ENCODE assay signal across 19 cellular contexts in the genomic region with DNA sequence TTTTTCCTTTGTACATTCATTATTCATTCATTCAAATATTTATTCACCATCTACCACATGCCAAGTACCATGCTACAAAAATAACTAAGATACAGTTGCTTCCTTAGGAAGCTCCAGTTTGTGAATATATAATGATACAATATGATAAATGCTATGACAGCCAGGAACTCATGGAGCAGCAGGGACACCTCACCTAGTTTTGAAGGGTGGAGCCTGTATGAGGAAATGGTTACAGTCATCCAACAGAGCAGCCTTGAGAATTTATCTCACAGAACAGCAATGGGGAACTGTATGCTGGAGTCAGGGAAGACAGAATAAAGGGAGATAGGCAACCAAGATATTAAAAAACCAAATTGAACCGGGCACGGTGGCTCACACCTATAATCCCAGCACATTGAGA.
DNase-seq lines count a peak whose midpoint lies in the region; ATAC-seq and TF ChIP-seq lines count a peak whose summit lies in the region.
"Had no signal": no experiment of that assay in that cellular context is flagged by ENCODE, and none has a peak within 500 bp of the region (broad histone marks: within the 10 kb centered on the region; RNA-seq: fewer than 3 reads in every experiment).

No MANE protein-coding gene starts in this region.

- H2BK5ac ChIP-seq in IMR-90 (ENCODE audit: low read depth, low read length, poor library complexity, severe bottlenecking) = no peak overlapping the region

- in situ Hi-C loops in IMR-90 (cut with MboI; ENCODE audit: low sequenced_read_pairs) = no loop called here

- H3K27ac ChIP-seq in IMR-90 (ENCODE audit: insufficient read depth, low read length) (no peak overlapping the region), RWPE2 (ENCODE audit: poor library complexity, severe bottlenecking) (no peak overlapping the region), temporal lobe (ENCODE audit: low read depth, low read length) (peak overlapping the region; percentile 6)
- H3K27ac ChIP-seq: BLaER1 treated with 17β-estradiol and CSF1 and Interleukin-3, amounts not matched to agents 10 nM and 100 nM; KMS-11; SK-N-MC had no signal

- peaks cover 6% of the 10 kb centered on the region; the same call in 1 of the 2 replicates for H4K20me1 ChIP-seq in IMR-90 (ENCODE audit: insufficient read depth, low read length)

- H4K91ac ChIP-seq in IMR-90 (ENCODE audit: insufficient read depth, low read depth, low read length) = no peak overlapping the region

- no peak overlapping the region for H2BK15ac ChIP-seq in IMR-90 (ENCODE audit: low read depth, low read length)

- TF ChIP-seq POLR2A in IMR-90 (IDR thresholded peaks at IDR 0.05; ENCODE audit: low read depth, low read length) = no peak

- no peak overlapping the region for H3K4ac ChIP-seq in IMR-90 (ENCODE audit: low read depth, low read length)

- peaks cover 8% of the 10 kb centered on the region for H3K4me1 ChIP-seq in IMR-90 (ENCODE audit: control insufficient read depth, insufficient read depth, low read length)
- peaks cover 32% of the 10 kb centered on the region for H3K4me1 ChIP-seq in RWPE2 (ENCODE audit: insufficient read depth, poor library complexity, severe bottlenecking)

- no peak overlapping the region for H3K14ac ChIP-seq in IMR-90 (replicated peaks; ENCODE audit: low read depth, low read length)

- TF ChIP-seq CTCF in IMR-90 (conservative IDR thresholded peaks at IDR 0.05; ENCODE audit: low read depth, low read length) = no peak
- TF ChIP-seq CTCF in RWPE2 (IDR thresholded peaks at IDR 0.05; ENCODE audit: poor library complexity, severe bottlenecking) = no peak

- no peak overlapping the region for H3K56ac ChIP-seq in IMR-90 (ENCODE audit: extremely low read depth, insufficient read depth, low read length)

- no peak overlapping the region for H2AK9ac ChIP-seq in IMR-90 (replicated peaks; ENCODE audit: low read depth, low read length, poor library complexity)

- H3K4me3 ChIP-seq in IMR-90 (ENCODE audit: insufficient read depth, low read depth, low read length) = no peak overlapping the region
- no peak overlapping the region for H3K4me3 ChIP-seq in RWPE2 (ENCODE audit: severe bottlenecking)
- H3K4me3 ChIP-seq: BLaER1 treated with 17β-estradiol and CSF1 and Interleukin-3, amounts not matched to agents 10 nM and 100 nM; pancreas; SK-N-MC had no signal

- H3K9me3 ChIP-seq in IMR-90 (ENCODE audit: control insufficient read depth, insufficient read depth, low read length) (no peaks in the 10 kb centered on the region), RWPE2 (ENCODE audit: severe bottlenecking) (no peaks in the 10 kb centered on the region)
- H3K9me3 ChIP-seq: BLaER1 treated with 17β-estradiol and CSF1 and Interleukin-3, amounts not matched to agents 10 nM and 100 nM; pancreas had no signal

- CTCF ChIA-PET in IMR-90 (lab: Yijun Ruan, JAX) = no interaction called here

- H3K9me1 ChIP-seq in IMR-90 (ENCODE audit: insufficient read depth, low read length) = peaks cover 4% of the 10 kb centered on the region

- no peak for TF ChIP-seq RAD21 in IMR-90 (IDR thresholded peaks at IDR 0.05; ENCODE audit: low read length)

- peaks cover 9 to 14% of the 10 kb centered on the region in 2 experiments; a peak in 3 of 4 replicates for H3K79me1 ChIP-seq in IMR-90 (ENCODE audit: low read depth in 1 of 2, low read length in 2 of 2)

- POLR2A ChIA-PET in IMR-90 (lab: Charles Lee; ENCODE audit: unreplicated experiment) = no interaction called here

- ATAC-seq in IMR-90 (ENCODE audit: low read depth) (no peak), RWPE2 (ENCODE audit: low read depth) (peak; percentile 18; the same call in 1 of the 3 replicates), esophagus mucosa (peak; percentile 76), HG03342 (IDR thresholded peaks at IDR 0.05; ENCODE audit: unreplicated experiment) (no peak), HG03139 (IDR thresholded peaks at IDR 0.05; ENCODE audit: unreplicated experiment) (no peak)
- ATAC-seq: activated CD8-positive, alpha-beta T cell treated with anti-CD3 and anti-CD28 coated beads for 36 hours; effector memory CD8-positive, alpha-beta T cell; left lobe of liver; pancreas had no signal

- H4K5ac ChIP-seq in IMR-90 (ENCODE audit: low read depth, low read length) = no peak overlapping the region

- WGBS in IMR-90 (ENCODE audit: extremely low coverage in 2 of 2, insufficient read length in 1 of 2), 2 experiments = no CpG with 5 or more reads among the region's 2 CpGs

- H4K8ac ChIP-seq in IMR-90 (ENCODE audit: low read depth in 2 of 2, low read length in 2 of 2) = no peak overlapping the region

- peak; percentile 44 for DNase-seq in IMR-90
- no peak for DNase-seq in RWPE2 (ENCODE audit: low spot score)
- no peak for DNase-seq in posterior cingulate gyrus
- DNase-seq: activated CD8-positive, alpha-beta T cell treated with anti-CD3 and anti-CD28 coated beads for 36 hours; DMS153; effector memory CD8-positive, alpha-beta T cell; foreskin melanocyte; NCI-H187; NCI-H510A; pancreas; stimulated activated CD4-positive, alpha-beta T cell treated with anti-CD3 and anti-CD28 coated beads, Interleukin-4, amount 100 ng/mL, for 4 hours had no signal

- H3K23ac ChIP-seq in IMR-90 (ENCODE audit: low read depth, low read length) = no peak overlapping the region

- no peak overlapping the region for H3K18ac ChIP-seq in IMR-90 (ENCODE audit: low read depth, low read length)

- no peak overlapping the region for H2BK120ac ChIP-seq in IMR-90 (ENCODE audit: low read depth, low read length)

- intact Hi-C loops in IMR-90 (cut with micrococcal nuclease) (loop anchor here (5.0 kb wide), 1 partner anchor 49 kb away; no protein-coding TSS in a partner anchor), posterior cingulate gyrus (cut with DNase I) (no loop called here)

- no peak overlapping the region for H3K4me2 ChIP-seq in IMR-90 (ENCODE audit: low read depth, low read length)
- H3K4me2 ChIP-seq: KMS-11 had no signal

- H3K36me3 ChIP-seq in IMR-90 (ENCODE audit: control insufficient read depth, insufficient read depth, low read length) (no peaks in the 10 kb centered on the region), RWPE2 (ENCODE audit: low read depth) (no peaks in the 10 kb centered on the region)
- H3K36me3 ChIP-seq: pancreas had no signal

- H2AFZ ChIP-seq in IMR-90 (replicated peaks; ENCODE audit: low read length, poor library complexity) = no peak overlapping the region

- H3K27me3 ChIP-seq in IMR-90 (ENCODE audit: control insufficient read depth, insufficient read depth, low read length) (no peaks in the 10 kb centered on the region), RWPE2 (ENCODE audit: insufficient read depth, poor library complexity, severe bottlenecking) (no peaks in the 10 kb centered on the region)
- H3K27me3 ChIP-seq: pancreas had no signal

- no TSS peak for BruUV-seq in IMR-90 (replicated peaks; lab: Mats Ljungman, UMichigan)

- H2AK5ac ChIP-seq in IMR-90 (ENCODE audit: low read depth, low read length) = no peak overlapping the region

- dilution Hi-C loops in IMR-90 (cut with HindIII; ENCODE audit: low sequenced_read_pairs, unreplicated experiment) = no loop called here

- no peak overlapping the region for H3K9ac ChIP-seq in IMR-90 (ENCODE audit: low read depth, low read length)
- H3K9ac ChIP-seq: BLaER1 treated with 17β-estradiol and CSF1 and Interleukin-3, amounts not matched to agents 10 nM and 100 nM; KMS-11 had no signal

- H2BK20ac ChIP-seq in IMR-90 (ENCODE audit: low read depth, low read length) = no peak overlapping the region

TF ChIP-seq in IMR-90, 13 proteins besides CTCF, POLR2A, EP300 and RAD21:
- no peak for TF ChIP-seq RCOR1 (IDR thresholded peaks at IDR 0.05; ENCODE audit: insufficient replicate concordance, low read length)
- TF ChIP-seq MAFK (IDR thresholded peaks at IDR 0.05; ENCODE audit: low read depth, low read length) = no peak
- TF ChIP-seq BHLHE40 (IDR thresholded peaks at IDR 0.05; ENCODE audit: low read depth, low read length) = no peak
- TF ChIP-seq, protein P1, sequence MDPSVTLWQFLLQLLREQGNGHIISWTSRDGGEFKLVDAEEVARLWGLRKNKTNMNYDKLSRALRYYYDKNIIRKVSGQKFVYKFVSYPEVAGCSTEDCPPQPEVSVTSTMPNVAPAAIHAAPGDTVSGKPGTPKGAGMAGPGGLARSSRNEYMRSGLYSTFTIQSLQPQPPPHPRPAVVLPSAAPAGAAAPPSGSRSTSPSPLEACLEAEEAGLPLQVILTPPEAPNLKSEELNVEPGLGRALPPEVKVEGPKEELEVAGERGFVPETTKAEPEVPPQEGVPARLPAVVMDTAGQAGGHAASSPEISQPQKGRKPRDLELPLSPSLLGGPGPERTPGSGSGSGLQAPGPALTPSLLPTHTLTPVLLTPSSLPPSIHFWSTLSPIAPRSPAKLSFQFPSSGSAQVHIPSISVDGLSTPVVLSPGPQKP (IDR thresholded peaks at IDR 0.05; ENCODE audit: borderline replicate concordance, low read depth, low read length) = no peak

Comparison
In these comparisons a context has a peak if more than half of its experiments do, and no peak if none do; other contexts are left out.
1. ATAC-seq: peak in RWPE2 (single experiment) and esophagus mucosa (single experiment); none in IMR-90 (single experiment), HG03342 (single experiment) and HG03139 (single experiment).